In the genomic region with DNA sequence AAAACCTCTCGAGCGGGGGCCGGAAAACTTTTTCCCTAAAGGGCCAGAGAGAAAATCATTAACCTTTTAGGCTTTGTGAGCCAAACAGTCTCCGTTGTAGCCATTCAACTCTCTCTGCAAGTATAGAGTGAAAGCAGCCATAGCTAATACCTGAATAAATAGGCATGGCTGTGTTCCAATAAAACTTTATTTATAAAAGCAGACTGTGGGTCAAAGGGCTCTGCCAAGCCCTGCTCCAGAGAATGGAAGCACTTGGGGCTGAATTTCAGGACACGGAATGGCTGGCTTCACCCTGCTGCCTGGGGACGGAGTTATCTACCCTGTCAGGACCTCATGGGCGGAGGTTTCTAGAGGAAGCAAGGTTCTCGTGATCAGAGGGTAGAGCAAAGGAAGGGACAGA, we compare ENCODE assay signal across 1 cellular context.
TF ChIP-seq lines count a peak whose summit lies in the region.

No MANE protein-coding gene starts in this region.

TF ChIP-seq in K562, 482 proteins besides CTCF, POLR2A, EP300 and RAD21 (continued from another document):
- TF ChIP-seq ZBTB11 (CRISPR knock-in tag; IDR thresholded peaks at IDR 0.05): 0 out of 6 replicates have a peak, but pooled peaks of 1 of the 3 experiments have one; percentile 13
- TF ChIP-seq, protein P1, sequence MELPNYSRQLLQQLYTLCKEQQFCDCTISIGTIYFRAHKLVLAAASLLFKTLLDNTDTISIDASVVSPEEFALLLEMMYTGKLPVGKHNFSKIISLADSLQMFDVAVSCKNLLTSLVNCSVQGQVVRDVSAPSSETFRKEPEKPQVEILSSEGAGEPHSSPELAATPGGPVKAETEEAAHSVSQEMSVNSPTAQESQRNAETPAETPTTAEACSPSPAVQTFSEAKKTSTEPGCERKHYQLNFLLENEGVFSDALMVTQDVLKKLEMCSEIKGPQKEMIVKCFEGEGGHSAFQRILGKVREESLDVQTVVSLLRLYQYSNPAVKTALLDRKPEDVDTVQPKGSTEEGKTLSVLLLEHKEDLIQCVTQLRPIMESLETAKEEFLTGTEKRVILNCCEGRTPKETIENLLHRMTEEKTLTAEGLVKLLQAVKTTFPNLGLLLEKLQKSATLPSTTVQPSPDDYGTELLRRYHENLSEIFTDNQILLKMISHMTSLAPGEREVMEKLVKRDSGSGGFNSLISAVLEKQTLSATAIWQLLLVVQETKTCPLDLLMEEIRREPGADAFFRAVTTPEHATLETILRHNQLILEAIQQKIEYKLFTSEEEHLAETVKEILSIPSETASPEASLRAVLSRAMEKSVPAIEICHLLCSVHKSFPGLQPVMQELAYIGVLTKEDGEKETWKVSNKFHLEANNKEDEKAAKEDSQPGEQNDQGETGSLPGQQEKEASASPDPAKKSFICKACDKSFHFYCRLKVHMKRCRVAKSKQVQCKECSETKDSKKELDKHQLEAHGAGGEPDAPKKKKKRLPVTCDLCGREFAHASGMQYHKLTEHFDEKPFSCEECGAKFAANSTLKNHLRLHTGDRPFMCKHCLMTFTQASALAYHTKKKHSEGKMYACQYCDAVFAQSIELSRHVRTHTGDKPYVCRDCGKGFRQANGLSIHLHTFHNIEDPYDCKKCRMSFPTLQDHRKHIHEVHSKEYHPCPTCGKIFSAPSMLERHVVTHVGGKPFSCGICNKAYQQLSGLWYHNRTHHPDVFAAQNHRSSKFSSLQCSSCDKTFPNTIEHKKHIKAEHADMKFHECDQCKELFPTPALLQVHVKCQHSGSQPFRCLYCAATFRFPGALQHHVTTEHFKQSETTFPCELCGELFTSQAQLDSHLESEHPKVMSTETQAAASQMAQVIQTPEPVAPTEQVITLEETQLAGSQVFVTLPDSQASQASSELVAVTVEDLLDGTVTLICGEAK (IDR thresholded peaks at IDR 0.05): peak; percentile 95
- TF ChIP-seq, protein P1 (CRISPR knock-in tag; IDR thresholded peaks at IDR 0.05): peak; percentile 95
- TF ChIP-seq CTBP1 (IDR thresholded peaks at IDR 0.05; ENCODE audit: borderline replicate concordance): no peak
- TF ChIP-seq ZNF184 (CRISPR knock-in tag; IDR thresholded peaks at IDR 0.05): no peak
- TF ChIP-seq, protein P2, sequence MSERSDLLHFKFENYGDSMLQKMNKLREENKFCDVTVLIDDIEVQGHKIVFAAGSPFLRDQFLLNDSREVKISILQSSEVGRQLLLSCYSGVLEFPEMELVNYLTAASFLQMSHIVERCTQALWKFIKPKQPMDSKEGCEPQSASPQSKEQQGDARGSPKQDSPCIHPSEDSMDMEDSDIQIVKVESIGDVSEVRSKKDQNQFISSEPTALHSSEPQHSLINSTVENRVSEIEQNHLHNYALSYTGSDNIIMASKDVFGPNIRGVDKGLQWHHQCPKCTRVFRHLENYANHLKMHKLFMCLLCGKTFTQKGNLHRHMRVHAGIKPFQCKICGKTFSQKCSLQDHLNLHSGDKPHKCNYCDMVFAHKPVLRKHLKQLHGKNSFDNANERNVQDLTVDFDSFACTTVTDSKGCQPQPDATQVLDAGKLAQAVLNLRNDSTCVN (CRISPR knock-in tag; IDR thresholded peaks at IDR 0.05): no peak
- TF ChIP-seq TCF7L2 (IDR thresholded peaks at IDR 0.05; ENCODE audit: low read depth, low read length): no peak
- TF ChIP-seq PRPF4 (IDR thresholded peaks at IDR 0.05; ENCODE audit: insufficient read depth, low read depth, low read length, poor library complexity, severe bottlenecking): no peak
- no peak for TF ChIP-seq GABPB2 (CRISPR knock-in tag; conservative IDR thresholded peaks at IDR 0.05)
- no peak for TF ChIP-seq PKNOX1 (IDR thresholded peaks at IDR 0.05)
- TF ChIP-seq RFX7 (CRISPR knock-in tag; IDR thresholded peaks at IDR 0.05): no peak
- 0 out of 2 replicates have a peak, but pooled peaks have one; percentile 28 for TF ChIP-seq ZNF644 (tag; IDR thresholded peaks at IDR 0.05; ENCODE audit: low read depth)
- TF ChIP-seq ZNF347 (CRISPR knock-in tag; IDR thresholded peaks at IDR 0.05; ENCODE audit: low read depth): no peak
- TF ChIP-seq BACH1 (tag; IDR thresholded peaks at IDR 0.05): no peak
- no peak for TF ChIP-seq MBD2 (IDR thresholded peaks at IDR 0.05; ENCODE audit: borderline replicate concordance, low read depth)
- no peak for TF ChIP-seq MCM3 (IDR thresholded peaks at IDR 0.05)
- no peak for TF ChIP-seq BHLHE40 (IDR thresholded peaks at IDR 0.05; ENCODE audit: low read length)
- no peak for TF ChIP-seq NR2C1 (IDR thresholded peaks at IDR 0.05)
- TF ChIP-seq NR2C1 (tag; IDR thresholded peaks at IDR 0.05): peak; percentile 83
- TF ChIP-seq ZNF717 (CRISPR knock-in tag; IDR thresholded peaks at IDR 0.05): no peak
- no peak for TF ChIP-seq ZNF318 (IDR thresholded peaks at IDR 0.05; ENCODE audit: borderline replicate concordance in 1 of 2, low read depth in 1 of 2)
- TF ChIP-seq IRF9 (tag; IDR thresholded peaks at IDR 0.05): no peak
